ENCODE assay signal across 8 cellular contexts in the genomic region with DNA sequence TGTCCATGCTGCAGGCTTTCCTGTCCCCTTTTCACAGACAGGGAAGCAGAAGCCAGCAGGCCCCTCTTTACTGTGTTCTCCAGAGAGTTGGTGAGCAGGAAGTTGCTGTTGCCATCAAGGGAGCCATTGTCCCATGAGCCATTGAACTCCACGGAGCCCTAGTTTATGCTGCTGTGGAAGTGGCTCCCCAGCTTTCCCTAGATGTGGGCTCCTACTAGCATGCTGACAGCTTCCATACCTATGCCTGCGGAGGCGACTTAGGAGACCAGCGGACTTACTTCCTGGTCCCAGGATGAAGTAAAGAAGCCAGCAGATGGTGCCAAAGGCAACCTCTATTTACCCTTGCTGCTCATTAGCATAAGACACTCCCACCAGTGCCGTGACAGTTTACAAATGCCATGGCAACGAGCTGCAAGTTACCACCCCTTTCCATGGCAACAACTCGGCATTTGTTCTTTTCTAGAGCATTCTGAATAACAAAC. TPM values are rescaled to one million over a fixed set of nuclear protein-coding genes. Genes with fewer than 3 reads are reported as not detected.
DNase-seq lines count a peak whose midpoint lies in the region; ATAC-seq and TF ChIP-seq lines count a peak whose summit lies in the region.

No MANE protein-coding gene starts in this region.

- no peak for TF ChIP-seq POLR2A in Peyer's patch (IDR thresholded peaks at IDR 0.05)

- H3K27me3 ChIP-seq in Peyer's patch, result no peaks in the 10 kb centered on the region

- H3K27ac Mint-ChIP-seq in activated CD8-positive, alpha-beta memory T cell treated with anti-CD3 and anti-CD28 coated beads, Interleukin-2, amount 10 ng/mL, durations not matched to agents 7 days and 5 days, result no peak overlapping the region

- H3K4me3 ChIP-seq in Peyer's patch (no peak overlapping the region), foreskin fibroblast (ENCODE audit: low read depth in 1 of 2, low read length in 2 of 2) (no peak overlapping the region)

- no peaks in the 10 kb centered on the region for H3K36me3 ChIP-seq in Peyer's patch

- peak; percentile 36 for DNase-seq in AG20443 (ENCODE audit: low spot score)
- DNase-seq in Peyer's patch, result peak in 2 of 3 donors; percentile 67 to 81
- DNase-seq in foreskin fibroblast, result peak; percentile 56 to 68
- no peak for DNase-seq in HPDE6-E6E7 (ENCODE audit: extremely low spot score)
- no peak for DNase-seq in occipital lobe (lab: John Stamatoyannopoulos, UW)
- no peak for DNase-seq in activated CD8-positive, alpha-beta memory T cell treated with anti-CD3 and anti-CD28 coated beads, Interleukin-2, amount 10 ng/mL, durations not matched to agents 7 days and 5 days

- peak; percentile 11; the same call in 1 of the 3 replicates for TF ChIP-seq CTCF in GM12872 (IDR thresholded peaks at IDR 0.05; ENCODE audit: insufficient read depth, low read depth, low read length)
- TF ChIP-seq CTCF in Peyer's patch (IDR thresholded peaks at IDR 0.05), result peak in 3 of 6 experiments; percentile 45 to 47 (median 46)
- no peak for TF ChIP-seq CTCF in foreskin fibroblast (IDR thresholded peaks at IDR 0.05; ENCODE audit: low read depth, low read length)

- H3K27me3 Mint-ChIP-seq in activated CD8-positive, alpha-beta memory T cell treated with anti-CD3 and anti-CD28 coated beads, Interleukin-2, amount 10 ng/mL, durations not matched to agents 7 days and 5 days, result peaks cover 5% of the 10 kb centered on the region

- H3K4me3 Mint-ChIP-seq in activated CD8-positive, alpha-beta memory T cell treated with anti-CD3 and anti-CD28 coated beads, Interleukin-2, amount 10 ng/mL, durations not matched to agents 7 days and 5 days, result no peak overlapping the region

- H3K4me1 Mint-ChIP-seq in activated CD8-positive, alpha-beta memory T cell treated with anti-CD3 and anti-CD28 coated beads, Interleukin-2, amount 10 ng/mL, durations not matched to agents 7 days and 5 days, result peaks cover 22% of the 10 kb centered on the region

- peaks cover 18% of the 10 kb centered on the region for H3K9me3 Mint-ChIP-seq in activated CD8-positive, alpha-beta memory T cell treated with anti-CD3 and anti-CD28 coated beads, Interleukin-2, amount 10 ng/mL, durations not matched to agents 7 days and 5 days (ENCODE audit: low read depth)

- H3K27ac ChIP-seq in Peyer's patch, result no peak overlapping the region

- H3K36me3 Mint-ChIP-seq in activated CD8-positive, alpha-beta memory T cell treated with anti-CD3 and anti-CD28 coated beads, Interleukin-2, amount 10 ng/mL, durations not matched to agents 7 days and 5 days, result peaks cover 14% of the 10 kb centered on the region

- ATAC-seq in GM18909 (IDR thresholded peaks at IDR 0.05; ENCODE audit: poor library complexity, unreplicated experiment), result no peak
- ATAC-seq in activated CD8-positive, alpha-beta memory T cell treated with anti-CD3 and anti-CD28 coated beads, Interleukin-2, amount 10 ng/mL, durations not matched to agents 7 days and 5 days, result no peak

- H3K4me1 ChIP-seq in Peyer's patch, result no peaks in the 10 kb centered on the region

- peaks cover 0 to under 1% (median 0%) of the 10 kb centered on the region in 4 donors for H3K9me3 ChIP-seq in Peyer's patch

- CTCF ChIA-PET in activated CD8-positive, alpha-beta memory T cell treated with anti-CD3 and anti-CD28 coated beads, Interleukin-2, amount 10 ng/mL, durations not matched to agents 7 days and 5 days (lab: Charles Lee), result interaction anchor here (0.9 to 3.8 kb wide), 3 partner anchors 13 to 45 kb away, joined by 3 to 10 read pairs (median 3); partner anchors contain the start of gene NSFL1C

RNA-seq across cellular contexts. Expression of gene FKBP1A, which starts 30.8 kb away (rescaled TPM):
- total RNA-seq in Peyer's patch (100 to 1,000 TPM in 2 of 4 donors, 10 to 100 TPM in 2; 76.9 to 165 (median 98.5) TPM), occipital lobe (79.4 TPM)
- 100 to 1,000 TPM; 247 to 273 TPM for total RNA-seq in activated CD8-positive, alpha-beta memory T cell treated with anti-CD3 and anti-CD28 coated beads, Interleukin-2, amount 10 ng/mL, durations not matched to agents 7 days and 5 days

RNA-seq across cellular contexts. Expression of gene NSFL1C, which starts 43.0 kb away (rescaled TPM):
- total RNA-seq in Peyer's patch, result 10 to 100 TPM; 49.9 to 82.5 (median 59.8) TPM
- 28.9 TPM for total RNA-seq in occipital lobe
- total RNA-seq in activated CD8-positive, alpha-beta memory T cell treated with anti-CD3 and anti-CD28 coated beads, Interleukin-2, amount 10 ng/mL, durations not matched to agents 7 days and 5 days, result 10 to 100 TPM; 55.6 to 65.0 TPM

Comparison
In these comparisons a context has a peak if more than half of its experiments do, and no peak if none do; other contexts are left out.
1. DNase-seq: peak in AG20443 (single experiment), Peyer's patch (2 of 3) and foreskin fibroblast (2 of 2); none in HPDE6-E6E7 (single experiment), occipital lobe (single experiment) and activated CD8-positive, alpha-beta memory T cell treated with anti-CD3 and anti-CD28 coated beads, Interleukin-2, amount 10 ng/mL, durations not matched to agents 7 days and 5 days (single experiment).